Comparison of ENCODE assay signal across 8 cellular contexts in the genomic region with DNA sequence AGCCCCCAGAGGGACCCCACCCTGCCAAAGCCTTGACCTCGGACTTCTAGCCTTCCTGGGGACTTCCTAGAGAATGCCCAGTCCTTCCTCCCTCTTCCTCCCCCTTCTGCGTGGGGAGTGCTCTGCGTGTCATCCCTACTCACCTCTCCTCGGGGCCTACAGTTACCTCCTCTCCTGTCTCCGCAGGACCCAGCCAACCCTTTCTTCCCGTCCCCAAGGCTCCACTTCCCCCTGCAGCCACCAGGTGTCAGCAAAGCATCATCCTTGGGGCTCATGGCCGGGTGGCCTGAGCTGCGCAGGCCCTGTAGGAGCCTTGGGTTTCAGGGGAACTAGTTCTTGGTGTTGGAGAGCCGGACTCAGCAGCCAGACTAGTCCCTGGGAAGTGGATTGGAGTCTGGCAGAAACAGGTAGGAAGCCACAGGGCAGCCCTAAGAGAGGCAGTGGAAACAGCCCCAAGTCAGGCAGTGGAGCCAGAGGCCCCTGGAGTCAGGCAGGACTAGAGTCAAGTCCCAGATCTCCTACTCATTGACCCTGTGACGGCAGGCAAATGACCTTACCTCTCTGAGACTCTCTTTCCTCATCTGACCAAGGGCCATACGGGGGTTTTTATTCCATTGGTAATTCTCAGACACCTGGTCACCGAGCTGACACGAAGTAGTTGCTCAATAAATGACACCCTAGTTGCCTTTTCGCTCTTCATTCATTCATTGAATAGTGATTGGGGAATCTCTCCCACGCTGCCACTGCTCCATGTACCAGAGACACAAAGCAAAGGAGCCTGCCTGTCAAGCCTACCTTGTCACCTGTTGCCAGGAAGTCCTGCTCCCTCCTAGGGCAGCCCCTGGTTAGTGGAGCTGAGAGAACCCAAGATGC.
DNase-seq lines count a peak whose midpoint lies in the region; ATAC-seq, FAIRE-seq and TF ChIP-seq lines count a peak whose summit lies in the region.
"Not testable (repeated sequence)": the region's sequence is repeated elsewhere in the genome, so short reads cannot be mapped to it uniquely, and the experiment has no call there.

No MANE protein-coding gene starts in this region.

- peak; percentile 81 for DNase-seq in CD14-positive monocyte (ENCODE audit: low spot score)
- DNase-seq in MM.1S = peak; percentile 58
- peak; percentile 75 for DNase-seq in RWPE1 (ENCODE audit: low spot score)
- peak; percentile 72 for DNase-seq in activated T-cell treated with anti-CD3 and anti-CD28 coated beads for 48 hours (ENCODE audit: low read depth)
- DNase-seq in endothelial cell of umbilical vein (ENCODE audit: low read depth, low spot score) = peak; percentile 72
- peak; percentile 84 to 94 for DNase-seq in memory B cell (ENCODE audit: low spot score in 2 of 2)
- DNase-seq in stimulated activated CD4-positive, alpha-beta T cell treated with anti-CD3 and anti-CD28 coated beads, TNF-alpha, amount 100 ng/mL, for 1 hour (ENCODE audit: low read depth in 3 of 3, low spot score in 1 of 3) = peak; percentile 9 to 66 (median 52)

- not testable (repeated sequence) for H2AFZ ChIP-seq in MM.1S (ENCODE audit: low read length); endothelial cell of umbilical vein (ENCODE audit: low read depth, low read length)

- not testable (repeated sequence) for TF ChIP-seq POLR2A in endothelial cell of umbilical vein (IDR thresholded peaks at IDR 0.05; ENCODE audit: low read depth, low read length)

- not testable (repeated sequence) for H3K27ac ChIP-seq in MM.1S (ENCODE audit: low read length); RWPE1; endothelial cell of umbilical vein (ENCODE audit: insufficient read depth, low read depth, low read length)

- H3K27ac Mint-ChIP-seq in CD14-positive monocyte (peak overlapping the region in 2 of 7 donors; percentile 25 to 72), memory B cell (peak overlapping the region; percentile 28)

- not testable (repeated sequence) for H3K4me1 ChIP-seq in MM.1S (ENCODE audit: low read length); endothelial cell of umbilical vein (ENCODE audit: control insufficient read depth, extremely low read depth, insufficient read depth, low read length)

- intact Hi-C loops in CD14-positive monocyte (cut with micrococcal nuclease) = loop anchor here (1.0 to 10.0 kb wide), 5 partner anchors 70 to 872 kb away; no protein-coding TSS in a partner anchor
- intact Hi-C loops in endothelial cell of umbilical vein (cut with micrococcal nuclease) = loop anchor here (1.0 to 5.0 kb wide), 5 partner anchors 105 to 868 kb away; no protein-coding TSS in a partner anchor

- not testable (repeated sequence) for H3K4me3 Mint-ChIP-seq in CD14-positive monocyte, memory B cell

- H4K20me1 ChIP-seq in MM.1S (ENCODE audit: insufficient read depth, low read length); endothelial cell of umbilical vein (replicated peaks; ENCODE audit: control insufficient read depth, extremely low read depth, insufficient read depth, low read length): not testable (repeated sequence)

- ATAC-seq in GM21515 (IDR thresholded peaks at IDR 0.05; ENCODE audit: unreplicated experiment) (peak; percentile 70), memory B cell (ENCODE audit: low read depth) (peak; percentile 98)

- not testable (repeated sequence) for H3K36me3 ChIP-seq in MM.1S (replicated peaks; ENCODE audit: insufficient read depth, low read length)
- H3K36me3 ChIP-seq in endothelial cell of umbilical vein (ENCODE audit: control insufficient read depth in 2 of 2, extremely low read depth in 1 of 2, insufficient read depth in 2 of 2, low read length in 2 of 2) = peaks cover 11 to 15% of the 10 kb centered on the region in 2 experiments

- CTCF ChIA-PET in RWPE1 (lab: Yijun Ruan, JAX) = interaction anchor here (0.6 kb wide), 5 partner anchors 242 to 1107 kb away, joined by 3 read pairs; no protein-coding TSS in a partner anchor
- CTCF ChIA-PET in endothelial cell of umbilical vein (lab: Charles Lee) = interaction anchor here (0.6 to 6.5 kb wide), 30 partner anchors 9 to 892 kb away, joined by 3 to 159 read pairs (median 4); no protein-coding TSS in a partner anchor

- H3K27me3 ChIP-seq in MM.1S (replicated peaks; ENCODE audit: insufficient read depth, low read length); endothelial cell of umbilical vein (ENCODE audit: control insufficient read depth in 2 of 2, insufficient read depth in 2 of 2, low read length in 2 of 2): not testable (repeated sequence)

- H3K36me3 Mint-ChIP-seq in CD14-positive monocyte (peaks cover 48 to 64% of the 10 kb centered on the region in 2 donors), memory B cell (peaks cover 28% of the 10 kb centered on the region)

- H3K9me2 ChIP-seq in MM.1S (replicated peaks; ENCODE audit: insufficient read depth, low read length) = not testable (repeated sequence)

- peak; percentile 75 for FAIRE-seq in endothelial cell of umbilical vein (lab: Jason Lieb, UNC)

- H3K9me1 ChIP-seq in endothelial cell of umbilical vein (replicated peaks; ENCODE audit: control insufficient read depth, extremely low read depth, insufficient read depth, low read length) = not testable (repeated sequence)

- not testable (repeated sequence) for H3K4me1 Mint-ChIP-seq in CD14-positive monocyte, memory B cell

- not testable (repeated sequence) for H3F3A ChIP-seq in MM.1S (ENCODE audit: insufficient read depth, low read length)

- H3K79me2 ChIP-seq in MM.1S (ENCODE audit: low read length); endothelial cell of umbilical vein (ENCODE audit: control insufficient read depth, insufficient read depth, low read length): not testable (repeated sequence)

- not testable (repeated sequence) for H3K4me2 ChIP-seq in MM.1S (ENCODE audit: low read depth, low read length); endothelial cell of umbilical vein (ENCODE audit: insufficient read depth, low read length)

- H3K9me3 ChIP-seq in MM.1S (replicated peaks; ENCODE audit: insufficient read depth, low read length); endothelial cell of umbilical vein (replicated peaks; ENCODE audit: control insufficient read depth, insufficient read depth, low read length): not testable (repeated sequence)

- not testable (repeated sequence) for H3K9ac ChIP-seq in MM.1S (ENCODE audit: low read length); endothelial cell of umbilical vein (replicated peaks; ENCODE audit: extremely low read depth, insufficient read depth, low read length)

- BruUV-seq in endothelial cell of umbilical vein (replicated peaks; lab: Mats Ljungman, UMichigan) = not testable (repeated sequence)

- H3K9me3 Mint-ChIP-seq in CD14-positive monocyte, memory B cell: not testable (repeated sequence)

- POLR2A ChIA-PET in RWPE1 (lab: Yijun Ruan, JAX; ENCODE audit: low non-redundant PET); endothelial cell of umbilical vein (lab: Charles Lee): not testable (repeated sequence)

- dilution Hi-C loops in endothelial cell of umbilical vein (cut with MboI; ENCODE audit: extremely low pct_ligation_motif_present, low sequenced_read_pairs) = not testable (repeated sequence)

- not testable (repeated sequence) for H3K4me3 ChIP-seq in MM.1S (ENCODE audit: low read length); endothelial cell of umbilical vein (replicated peaks in 1 of 3; ENCODE audit: insufficient read depth in 1 of 3, low read depth in 1 of 3, low read length in 3 of 3)

- peak; percentile 96 for TF ChIP-seq CTCF in CD14-positive monocyte (IDR thresholded peaks at IDR 0.05)
- TF ChIP-seq CTCF in MM.1S (IDR thresholded peaks at IDR 0.05; ENCODE audit: low read length) = peak; percentile 94
- TF ChIP-seq CTCF in RWPE1 (conservative IDR thresholded peaks at IDR 0.05; ENCODE audit: low read depth) = peak; percentile 93
- peak; percentile 87 to 95 for TF ChIP-seq CTCF in endothelial cell of umbilical vein (IDR thresholded peaks at IDR 0.05; ENCODE audit: extremely low read depth in 1 of 2, insufficient read depth in 1 of 2, low read depth in 1 of 2, low read length in 2 of 2)

- not testable (repeated sequence) for H3K27me3 Mint-ChIP-seq in CD14-positive monocyte (ENCODE audit: low read depth in 3 of 3); memory B cell

TF ChIP-seq in endothelial cell of umbilical vein, 7 proteins besides CTCF, POLR2A, EP300 and RAD21:
- TF ChIP-seq POLR2AphosphoS5 (IDR thresholded peaks at IDR 0.05; ENCODE audit: insufficient read depth, low read depth, low read length) = peak; percentile 23
